In the genomic region with DNA sequence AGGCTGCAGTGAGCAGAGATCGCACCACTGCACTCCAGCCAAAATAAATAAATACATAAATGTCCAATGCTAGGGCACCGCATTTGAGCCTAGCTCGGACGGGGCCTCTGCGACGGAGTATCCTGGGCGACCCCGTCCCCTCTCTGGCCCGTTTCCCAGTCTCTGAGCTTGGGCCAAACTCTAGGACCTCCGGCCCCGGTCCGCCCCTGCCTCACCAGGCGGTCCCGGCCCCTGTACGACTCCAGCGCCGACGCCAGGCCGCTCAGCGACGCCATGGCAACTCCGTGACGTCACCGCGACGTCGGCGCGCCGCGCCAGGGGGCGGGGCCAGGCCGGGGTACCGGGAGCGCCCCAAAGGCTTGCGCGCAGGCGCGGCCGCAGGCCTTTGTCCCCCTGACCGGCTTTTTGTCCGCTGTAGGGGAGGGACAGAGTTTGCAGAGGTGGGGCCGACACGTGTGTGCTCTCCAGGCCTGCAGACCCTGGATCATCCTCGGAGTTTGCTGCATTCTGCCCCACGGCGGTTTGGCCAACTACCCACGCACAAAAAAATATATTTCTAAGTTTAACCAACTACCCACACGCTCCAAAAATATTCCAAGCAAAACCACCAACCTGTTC, we compare ENCODE assay signal across 8 cellular contexts. TPM values are rescaled to one million over a fixed set of nuclear protein-coding genes. Genes with fewer than 3 reads are reported as not detected.
DNase-seq lines count a peak whose midpoint lies in the region; ATAC-seq lines count a peak whose summit lies in the region.

A gene (minus strand): TSS at position 300 of the 618 bp plus-strand sequence. CDS start 25 bp downstream, at position 275.

- ATAC-seq in HG02610 (IDR thresholded peaks at IDR 0.05; ENCODE audit: unreplicated experiment) (peak; percentile 75), HG02571 (IDR thresholded peaks at IDR 0.05; ENCODE audit: unreplicated experiment) (no peak)

- DNase-seq in DMS53 (lab: John Stamatoyannopoulos, UW) (peak; percentile 92), NCI-H2171 (lab: John Stamatoyannopoulos, UW) (peak; percentile 75), cerebellum (ENCODE audit: low spot score) (peak; percentile 99), kidney glomerular epithelial cell (lab: John Stamatoyannopoulos, UW) (peak; percentile 74)
- DNase-seq in activated CD4-positive, alpha-beta T cell treated with anti-CD3 and anti-CD28 coated beads for 24 hours (ENCODE audit: low read depth in 2 of 2), result peak; percentile 83 to 89
- peak; percentile 93 for DNase-seq in stimulated activated CD4-positive, alpha-beta T cell treated with anti-CD3 and anti-CD28 coated beads, Interleukin-15, amount 100 ng/mL, for 24 hours

RNA-seq across cellular contexts. Expression of the gene that starts here (rescaled TPM):
- total RNA-seq in cerebellum, result 1.4 TPM
